10 cellular contexts compared by ENCODE assay signal in the genomic region with DNA sequence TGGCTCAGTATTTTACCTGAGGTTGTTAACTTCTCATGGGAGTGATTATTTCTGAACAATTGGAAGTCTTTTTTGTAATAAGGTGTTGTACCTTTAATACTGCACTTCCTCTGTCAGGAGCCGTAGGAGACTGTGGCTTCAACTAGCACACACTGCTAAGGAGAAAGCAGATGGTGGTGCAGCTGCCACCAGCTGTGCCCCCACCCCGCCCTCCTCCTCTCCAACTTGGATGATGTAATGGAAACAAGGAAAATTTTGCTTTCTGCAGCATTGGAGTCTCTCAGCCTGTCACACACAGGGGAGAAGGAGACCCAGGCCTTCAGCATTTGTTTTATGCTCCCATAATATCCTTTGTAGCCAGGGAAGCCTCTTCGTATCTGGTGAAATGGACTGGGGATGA.
DNase-seq lines count a peak whose midpoint lies in the region; ATAC-seq and TF ChIP-seq lines count a peak whose summit lies in the region.
"Had no signal": no experiment of that assay in that cellular context is flagged by ENCODE, and none has a peak within 500 bp of the region (broad histone marks: within the 10 kb centered on the region; RNA-seq: fewer than 3 reads in every experiment).

No MANE protein-coding gene starts in this region.

- H3K36me3 ChIP-seq in BLaER1 (no peaks in the 10 kb centered on the region), WERI-Rb-1 (peaks cover 37% of the 10 kb centered on the region), mucosa of descending colon (ENCODE audit: low read depth) (no peaks in the 10 kb centered on the region)

- no peaks in the 10 kb centered on the region for H4K20me1 ChIP-seq in BLaER1

- H3K4me1 ChIP-seq in BLaER1 (peaks cover 40% of the 10 kb centered on the region), mucosa of descending colon (ENCODE audit: low read depth) (no peaks in the 10 kb centered on the region)

- no peak overlapping the region for H3K27ac ChIP-seq in BLaER1
- H3K27ac ChIP-seq in WERI-Rb-1: peak overlapping the region; percentile 43; the same call in 1 of the 2 replicates

- peaks cover 3% of the 10 kb centered on the region; the same call in 1 of the 2 replicates for H3K9me3 ChIP-seq in BLaER1
- no peaks in the 10 kb centered on the region for H3K9me3 ChIP-seq in WERI-Rb-1 (ENCODE audit: severe bottlenecking)
- no peaks in the 10 kb centered on the region for H3K9me3 ChIP-seq in mucosa of descending colon

- ATAC-seq in mucosa of descending colon (peak; percentile 71), GM19463 (IDR thresholded peaks at IDR 0.05; ENCODE audit: unreplicated experiment) (no peak)
- ATAC-seq: activated naive CD4-positive, alpha-beta T cell treated with anti-CD3 and anti-CD28 coated beads, Interleukin-2, amount 50 U/mL, for 72 hours had no signal

- peak overlapping the region; percentile 26 for H3K4me2 ChIP-seq in BLaER1

- DNase-seq in NCI-H2029 (lab: John Stamatoyannopoulos, UW) (peak; percentile 90), WERI-Rb-1 (peak; percentile 31), mucosa of descending colon (peak in 1 of 3 donors; percentile 27), kidney glomerular epithelial cell (lab: John Stamatoyannopoulos, UW) (no peak), GM13976 (ENCODE audit: low spot score) (no peak), dermis blood vessel endothelial cell (no peak)
- DNase-seq: H9 had no signal

- H3K4me3 ChIP-seq in BLaER1 (no peak overlapping the region), WERI-Rb-1 (ENCODE audit: low read depth, low read length) (no peak overlapping the region), mucosa of descending colon (no peak overlapping the region)

- no peak overlapping the region for H3K9ac ChIP-seq in BLaER1

- intact Hi-C loops in mucosa of descending colon (cut with DNase I, micrococcal nuclease): no loop called here

- in situ Hi-C loops in GM13976 (cut with MboI; ENCODE audit: low sequenced_read_pairs, unreplicated experiment): no loop called here

- H3K27me3 ChIP-seq in BLaER1 (no peaks in the 10 kb centered on the region), WERI-Rb-1 (ENCODE audit: insufficient read depth, low read depth, severe bottlenecking) (no peaks in the 10 kb centered on the region)

- TF ChIP-seq CTCF in WERI-Rb-1 (IDR thresholded peaks at IDR 0.05; ENCODE audit: low read depth, low read length) (no peak), mucosa of descending colon (IDR thresholded peaks at IDR 0.05) (no peak), GM13976 (IDR thresholded peaks at IDR 0.05; ENCODE audit: borderline replicate concordance, control extremely low read depth, extremely low read depth, insufficient read depth, missing control alignments) (no peak)

Comparison
In these comparisons a context has a peak if more than half of its experiments do, and no peak if none do; other contexts are left out.
1. DNase-seq: peak in NCI-H2029 (single experiment) and WERI-Rb-1 (single experiment); none in kidney glomerular epithelial cell (single experiment), GM13976 (single experiment) and dermis blood vessel endothelial cell (single experiment).